Comparison of ENCODE assay signal across 13 cellular contexts in genomic region chr3:138082992-138083386, GRCh38. TPM values are rescaled to one million over a fixed set of nuclear protein-coding genes. Genes with fewer than 3 reads are reported as not detected.
DNase-seq lines count a peak whose midpoint lies in the region; ATAC-seq and TF ChIP-seq lines count a peak whose summit lies in the region.
"Had no signal": no experiment of that assay in that cellular context is flagged by ENCODE, and none has a peak within 500 bp of the region (broad histone marks: within the 10 kb centered on the region; RNA-seq: fewer than 3 reads in every experiment).

No MANE protein-coding gene starts in this region.

- H3K36me3 ChIP-seq in HEK293 (ENCODE audit: control insufficient read depth in 2 of 2, insufficient read depth in 1 of 2, low read length in 2 of 2) = peaks cover 0 to 75% of the 10 kb centered on the region in 2 experiments; a peak in 1 of 3 replicates
- no peaks in the 10 kb centered on the region for H3K36me3 ChIP-seq in right lobe of liver

- TF ChIP-seq POLR2A in right lobe of liver (IDR thresholded peaks at IDR 0.05) = no peak

- no peaks in the 10 kb centered on the region for H3K9me3 Mint-ChIP-seq in activated naive CD8-positive, alpha-beta T cell treated with anti-CD3 and anti-CD28 coated beads for 36 hours
- no peaks in the 10 kb centered on the region for H3K9me3 Mint-ChIP-seq in osteocyte (ENCODE audit: unreplicated experiment)

- H3K4me1 ChIP-seq in HEK293 (ENCODE audit: control insufficient read depth, insufficient read depth, low read length) = 0 out of 2 replicates have a peak, but pooled peaks cover 8% of the 10 kb centered on the region
- no peaks in the 10 kb centered on the region for H3K4me1 ChIP-seq in right lobe of liver

- H3K4me3 ChIP-seq in HEK293 (ENCODE audit: low read depth, low read length) (no peak overlapping the region), right lobe of liver (no peak overlapping the region)

- H3K4me3 Mint-ChIP-seq in activated naive CD8-positive, alpha-beta T cell treated with anti-CD3 and anti-CD28 coated beads for 36 hours = no peak overlapping the region
- H3K4me3 Mint-ChIP-seq in osteocyte (ENCODE audit: unreplicated experiment) = no peak overlapping the region
- H3K4me3 Mint-ChIP-seq: nephron had no signal

- peaks cover 34% of the 10 kb centered on the region for H3K4me1 Mint-ChIP-seq in activated naive CD8-positive, alpha-beta T cell treated with anti-CD3 and anti-CD28 coated beads for 36 hours
- peaks cover 49% of the 10 kb centered on the region for H3K4me1 Mint-ChIP-seq in osteocyte (ENCODE audit: unreplicated experiment)

- peaks cover 15% of the 10 kb centered on the region for H3K27me3 Mint-ChIP-seq in activated naive CD8-positive, alpha-beta T cell treated with anti-CD3 and anti-CD28 coated beads for 36 hours
- no peaks in the 10 kb centered on the region for H3K27me3 Mint-ChIP-seq in osteocyte (ENCODE audit: unreplicated experiment)

- DNase-seq in NOMO-1 treated with dmso at 0.1 percent for 144 hours (lab: John Stamatoyannopoulos, UW; ENCODE audit: unreplicated experiment) = peak; percentile 41
- no peak for DNase-seq in NOMO-1 (lab: John Stamatoyannopoulos, UW; ENCODE audit: unreplicated experiment in 2 of 2)
- DNase-seq in activated naive CD8-positive, alpha-beta T cell treated with anti-CD3 and anti-CD28 coated beads for 36 hours = peak; percentile 26
- no peak for DNase-seq in osteocyte (ENCODE audit: extremely low spot score, unreplicated experiment)
- no peak for DNase-seq in cortex of kidney (lab: John Stamatoyannopoulos, UW)
- no peak for DNase-seq in right lobe of liver
- DNase-seq in GOT3 (lab: John Stamatoyannopoulos, UW) = no peak
- DNase-seq: activated CD4-positive, CD25-positive, alpha-beta regulatory T cell; stimulated activated CD4-positive, alpha-beta T cell treated with anti-CD3 and anti-CD28 coated beads, Interleukin-2, amount 100 ng/mL, for 24 hours had no signal

- CTCF ChIA-PET in HEK293 (lab: Yijun Ruan, JAX) = interaction anchor here (0.5 to 2.2 kb wide), 6 partner anchors 12 to 95 kb away, joined by 3 to 16 read pairs (median 4); no protein-coding TSS in a partner anchor

- no peak for ATAC-seq in right lobe of liver

- H3K27ac Mint-ChIP-seq in activated naive CD8-positive, alpha-beta T cell treated with anti-CD3 and anti-CD28 coated beads for 36 hours = peak overlapping the region; percentile 81
- peak overlapping the region; percentile 85 for H3K27ac Mint-ChIP-seq in osteocyte (ENCODE audit: unreplicated experiment)

- no peak for TF ChIP-seq CTCF in HEK293 (tag by site-specific recombination; IDR thresholded peaks at IDR 0.05)
- no peak for TF ChIP-seq CTCF in osteocyte (IDR thresholded peaks at IDR 0.05)
- no peak for TF ChIP-seq CTCF in right lobe of liver (IDR thresholded peaks at IDR 0.05)

- H3K9me3 ChIP-seq in HEK293 (ENCODE audit: control insufficient read depth, insufficient read depth, low read depth, low read length) (no peaks in the 10 kb centered on the region), right lobe of liver (no peaks in the 10 kb centered on the region)

- no peaks in the 10 kb centered on the region for H3K36me3 Mint-ChIP-seq in activated naive CD8-positive, alpha-beta T cell treated with anti-CD3 and anti-CD28 coated beads for 36 hours
- H3K36me3 Mint-ChIP-seq in osteocyte (ENCODE audit: unreplicated experiment) = peaks cover 39% of the 10 kb centered on the region

- H3K27ac ChIP-seq in HEK293 (ENCODE audit: extremely low read depth, low read depth, low read length) (0 out of 2 replicates have a peak overlapping the region, but pooled peaks have one; percentile 20), right lobe of liver (no peak overlapping the region)
- H3K27ac ChIP-seq: 22Rv1 had no signal

- no peaks in the 10 kb centered on the region for H3K27me3 ChIP-seq in right lobe of liver

- intact Hi-C loops in right lobe of liver (cut with DNase I) = no loop called here

- POLR2A ChIA-PET in HEK293 (lab: Yijun Ruan, JAX) = interaction anchor here (0.6 to 1.6 kb wide), 2 partner anchors 30 to 32 kb away, joined by 5 to 10 read pairs; partner anchors contain the start of gene DZIP1L

TF ChIP-seq in HEK293, 187 proteins besides CTCF, POLR2A, EP300 and RAD21:
- TF ChIP-seq ZIC2 (tag by site-specific recombination; IDR thresholded peaks at IDR 0.05) (no peak), ZNF221 (tag by site-specific recombination; IDR thresholded peaks at IDR 0.05; ENCODE audit: borderline replicate concordance) (no peak)

RNA-seq across cellular contexts. Expression of gene DZIP1L, which starts 32.4 kb away (rescaled TPM):
- under 1 TPM; 0.22 to 0.29 TPM for total RNA-seq in activated naive CD8-positive, alpha-beta T cell treated with anti-CD3 and anti-CD28 coated beads for 36 hours
- total RNA-seq in osteocyte = 21.9 and 23.4 TPM in 2 replicates
- total RNA-seq in right lobe of liver = 1 to 10 TPM in 5 of 6 experiments, under 1 TPM in 1; 0.92 to 2.2 (median 1.2) TPM

RNA-seq across cellular contexts. Expression of gene A4GNT, which starts 49.2 kb away (rescaled TPM):
- not detected for total RNA-seq in activated naive CD8-positive, alpha-beta T cell treated with anti-CD3 and anti-CD28 coated beads for 36 hours
- total RNA-seq in osteocyte (not detected in 2 replicates), right lobe of liver (not detected)
- total RNA-seq: endothelial cell of umbilical vein had no signal

Comparison
In these comparisons a context has a peak if more than half of its experiments do, and no peak if none do; other contexts are left out.
1. DNase-seq: peak in NOMO-1 treated with dmso at 0.1 percent for 144 hours (single experiment) and activated naive CD8-positive, alpha-beta T cell treated with anti-CD3 and anti-CD28 coated beads for 36 hours (single experiment); none in NOMO-1 (0 of 2), osteocyte (single experiment), cortex of kidney (single experiment), right lobe of liver (0 of 3) and GOT3 (single experiment).